Comparison of ENCODE assay signal across 9 cellular contexts in the genomic region with DNA sequence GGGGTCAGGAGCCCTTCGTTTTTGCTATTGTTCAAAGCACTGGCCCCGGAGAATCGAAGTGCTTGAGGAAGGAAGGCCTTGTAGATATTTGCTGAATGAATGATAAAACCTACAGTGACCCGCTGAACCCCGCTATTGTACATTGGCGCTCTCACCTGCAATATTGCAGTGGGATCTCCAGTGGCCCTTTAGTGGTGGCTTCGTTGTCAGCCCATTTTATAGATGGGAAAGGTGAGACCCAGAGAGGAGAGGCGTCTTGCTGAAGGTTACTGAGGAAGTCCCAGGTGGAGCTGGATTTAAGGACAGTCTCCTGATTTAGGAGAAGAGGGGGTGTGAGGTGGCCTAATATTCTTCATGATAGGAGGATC. TPM values are rescaled to one million over a fixed set of nuclear protein-coding genes. Genes with fewer than 3 reads are reported as not detected.
DNase-seq lines count a peak whose midpoint lies in the region; ATAC-seq and TF ChIP-seq lines count a peak whose summit lies in the region.
"Had no signal": no experiment of that assay in that cellular context is flagged by ENCODE, and none has a peak within 500 bp of the region (broad histone marks: within the 10 kb centered on the region; RNA-seq: fewer than 3 reads in every experiment).

No MANE protein-coding gene starts in this region.

- peak overlapping the region; percentile 74 for H3K4me3 Mint-ChIP-seq in central memory CD8-positive, alpha-beta T cell

- H3K9me3 ChIP-seq in IMR-90 (ENCODE audit: control insufficient read depth, insufficient read depth, low read length): no peaks in the 10 kb centered on the region
- H3K9me3 ChIP-seq in muscle layer of duodenum (ENCODE audit: control insufficient read depth in 1 of 2, low read length in 2 of 2): no peaks in the 10 kb centered on the region

- H3K4me1 ChIP-seq in ACC112 (ENCODE audit: control insufficient read depth, insufficient read depth, low read length, unreplicated experiment): peaks cover 34% of the 10 kb centered on the region
- H3K4me1 ChIP-seq in IMR-90 (ENCODE audit: control insufficient read depth, insufficient read depth, low read length): peaks cover 20% of the 10 kb centered on the region
- H3K4me1 ChIP-seq in muscle layer of duodenum (ENCODE audit: control insufficient read depth in 1 of 2, insufficient read depth in 2 of 2, low read length in 2 of 2): peaks cover 9 to 36% of the 10 kb centered on the region in 2 donors

- peaks cover 5% of the 10 kb centered on the region for H3K4me1 Mint-ChIP-seq in central memory CD8-positive, alpha-beta T cell

- no peaks in the 10 kb centered on the region for H3K9me3 Mint-ChIP-seq in central memory CD8-positive, alpha-beta T cell

- intact Hi-C loops in IMR-90 (cut with micrococcal nuclease): loop anchor here (1.0 kb wide), 2 partner anchors 26 to 41 kb away; no protein-coding TSS in a partner anchor

- H3K18ac ChIP-seq in IMR-90 (ENCODE audit: low read depth, low read length): peak overlapping the region; percentile 39; the same call in 1 of the 2 replicates

- in situ Hi-C loops in IMR-90 (cut with MboI; ENCODE audit: low sequenced_read_pairs): loop anchor here (5.0 kb wide), 1 partner anchor 39 kb away; no protein-coding TSS in a partner anchor

- TF ChIP-seq RAD21 in IMR-90 (IDR thresholded peaks at IDR 0.05; ENCODE audit: low read length): no peak

- H3K4me3 ChIP-seq in ACC112 (ENCODE audit: low read depth, low read length) (peak overlapping the region; percentile 84), IMR-90 (ENCODE audit: insufficient read depth, low read depth, low read length) (peak overlapping the region; percentile 96), muscle layer of duodenum (ENCODE audit: low read depth in 1 of 2, low read length in 2 of 2) (peak overlapping the region; percentile 85 to 93)

- peaks cover 52% of the 10 kb centered on the region for H4K20me1 ChIP-seq in IMR-90 (ENCODE audit: insufficient read depth, low read length)

- no peak for TF ChIP-seq CTCF in IMR-90 (conservative IDR thresholded peaks at IDR 0.05; ENCODE audit: low read depth, low read length)

- no peaks in the 10 kb centered on the region for H3K36me3 Mint-ChIP-seq in central memory CD8-positive, alpha-beta T cell (ENCODE audit: insufficient read depth)

- H2AFZ ChIP-seq in ACC112 (ENCODE audit: low read length, unreplicated experiment) (no peak overlapping the region), IMR-90 (replicated peaks; ENCODE audit: low read length, poor library complexity) (no peak overlapping the region)

- H3K4me2 ChIP-seq in IMR-90 (ENCODE audit: low read depth, low read length): peak overlapping the region; percentile 93

- H3K79me1 ChIP-seq in IMR-90 (ENCODE audit: low read depth in 1 of 2, low read length in 2 of 2): peaks cover 5 to 62% of the 10 kb centered on the region in 2 experiments; a peak in 2 of 4 replicates

- CTCF ChIA-PET in IMR-90 (lab: Yijun Ruan, JAX): interaction anchor here (0.7 to 4.5 kb wide), 12 partner anchors 10 to 90 kb away, joined by 3 to 66 read pairs (median 10); partner anchors contain the start of gene DPF2

- POLR2A ChIA-PET in IMR-90 (lab: Charles Lee; ENCODE audit: unreplicated experiment): interaction anchor here (0.7 to 1.0 kb wide), 3 partner anchors 23 to 107 kb away, joined by 3 to 16 read pairs (median 4); partner anchors contain the start of gene NEAT1

- H2AK9ac ChIP-seq in IMR-90 (replicated peaks; ENCODE audit: low read depth, low read length, poor library complexity): peak overlapping the region; percentile 88

- peak overlapping the region; percentile 31 for H2BK5ac ChIP-seq in IMR-90 (ENCODE audit: low read depth, low read length, poor library complexity, severe bottlenecking)

- H3K9ac ChIP-seq in IMR-90 (ENCODE audit: low read depth, low read length): peak overlapping the region; percentile 76

- dilution Hi-C loops in IMR-90 (cut with HindIII; ENCODE audit: low sequenced_read_pairs, unreplicated experiment): no loop called here

- no peaks in the 10 kb centered on the region for H3K27me3 ChIP-seq in ACC112 (ENCODE audit: insufficient read depth, low read length)
- no peaks in the 10 kb centered on the region for H3K27me3 ChIP-seq in IMR-90 (ENCODE audit: control insufficient read depth, insufficient read depth, low read length)
- no peaks in the 10 kb centered on the region for H3K27me3 ChIP-seq in muscle layer of duodenum (ENCODE audit: low read depth, low read length)

- peak overlapping the region; percentile 82 for H2AK5ac ChIP-seq in IMR-90 (ENCODE audit: low read depth, low read length)

- peak overlapping the region; percentile 28; the same call in 1 of the 2 replicates for H4K5ac ChIP-seq in IMR-90 (ENCODE audit: low read depth, low read length)

- peaks cover 11% of the 10 kb centered on the region for H3K9me1 ChIP-seq in IMR-90 (ENCODE audit: insufficient read depth, low read length)

- peak overlapping the region; percentile 57; the same call in 1 of the 2 replicates for H4K91ac ChIP-seq in IMR-90 (ENCODE audit: insufficient read depth, low read depth, low read length)

- no peak for DNase-seq in IMR-90
- no peak for DNase-seq in central memory CD8-positive, alpha-beta T cell (ENCODE audit: low spot score in 2 of 2)
- no peak for DNase-seq in nucleus accumbens (lab: John Stamatoyannopoulos, UW)
- no peak for DNase-seq in activated effector memory CD4-positive, alpha-beta T cell treated with anti-CD3 and anti-CD28 coated beads, Interleukin-2, amount 50 U/mL, for 16 hours
- DNase-seq in DMS 273 (lab: John Stamatoyannopoulos, UW; ENCODE audit: unreplicated experiment): no peak
- DNase-seq in COLO829 (ENCODE audit: low spot score): no peak

- WGBS in IMR-90 (ENCODE audit: extremely low coverage in 2 of 2, insufficient read length in 1 of 2), 2 experiments: 45% methylated on average over 5 of the region's 8 CpGs; no CpG with 5 or more reads in 1 of the 2 experiments

- H3K14ac ChIP-seq in IMR-90 (replicated peaks; ENCODE audit: low read depth, low read length): peak overlapping the region; percentile 24

- H3K4ac ChIP-seq in IMR-90 (ENCODE audit: low read depth, low read length): peak overlapping the region; percentile 66

- TSS peak; percentile 73 for BruUV-seq in IMR-90 (replicated peaks; lab: Mats Ljungman, UMichigan)

- no peak overlapping the region for H2BK20ac ChIP-seq in IMR-90 (ENCODE audit: low read depth, low read length)

- H3K36me3 ChIP-seq in ACC112 (ENCODE audit: insufficient read depth, low read length): peaks cover 8% of the 10 kb centered on the region; the same call in 1 of the 2 replicates
- peaks cover 8% of the 10 kb centered on the region for H3K36me3 ChIP-seq in IMR-90 (ENCODE audit: control insufficient read depth, insufficient read depth, low read length)
- peaks cover 0 to 8% of the 10 kb centered on the region in 2 donors for H3K36me3 ChIP-seq in muscle layer of duodenum (ENCODE audit: control insufficient read depth in 1 of 2, insufficient read depth in 2 of 2, low read length in 2 of 2)

- peak overlapping the region; percentile 42 for H3K56ac ChIP-seq in IMR-90 (ENCODE audit: extremely low read depth, insufficient read depth, low read length)

- H3K27me3 Mint-ChIP-seq in central memory CD8-positive, alpha-beta T cell: peaks cover 11% of the 10 kb centered on the region

- peak overlapping the region; percentile 43 to 59; a peak in 1 of 4 replicates for H4K8ac ChIP-seq in IMR-90 (ENCODE audit: low read depth in 2 of 2, low read length in 2 of 2)

- TF ChIP-seq POLR2A in IMR-90 (IDR thresholded peaks at IDR 0.05; ENCODE audit: low read depth, low read length): no peak

- peak overlapping the region; percentile 9; the same call in 1 of the 2 replicates for H2BK120ac ChIP-seq in IMR-90 (ENCODE audit: low read depth, low read length)

- H3K27ac ChIP-seq in ACC112 (ENCODE audit: low read depth, low read length) (peak overlapping the region; percentile 99), IMR-90 (ENCODE audit: insufficient read depth, low read length) (peak overlapping the region; percentile 79), muscle layer of duodenum (ENCODE audit: low read length) (peak overlapping the region; percentile 87)

- peaks cover 64% of the 10 kb centered on the region for H3K79me2 ChIP-seq in ACC112 (ENCODE audit: control insufficient read depth, insufficient read depth, low read length, unreplicated experiment)

- H2BK15ac ChIP-seq in IMR-90 (ENCODE audit: low read depth, low read length): 0 out of 3 replicates have a peak overlapping the region, but pooled peaks have one; percentile 24

- H3K27ac Mint-ChIP-seq in central memory CD8-positive, alpha-beta T cell (ENCODE audit: low read depth): no peak overlapping the region

- no peak for ATAC-seq in IMR-90 (ENCODE audit: low read depth)
- no peak for ATAC-seq in central memory CD8-positive, alpha-beta T cell (replicated peaks; ENCODE audit: extremely low read depth, poor library complexity, severe bottlenecking)

- peak overlapping the region; percentile 26; the same call in 1 of the 2 replicates for H3K23ac ChIP-seq in IMR-90 (ENCODE audit: low read depth, low read length)

TF ChIP-seq in IMR-90, 13 proteins besides CTCF, POLR2A, EP300 and RAD21 (continues in another document):
- no peak for TF ChIP-seq ELK1 (IDR thresholded peaks at IDR 0.05; ENCODE audit: borderline replicate concordance, low read depth, low read length)

RNA-seq across cellular contexts. Expression of gene CDC42EP2, which starts 1.2 kb away (rescaled TPM):
- total RNA-seq in IMR-90 (2012; rRNA removed): 5.2 and 5.3 TPM in 2 replicates
- 27.5 and 31.3 TPM in 2 replicates for polyA plus RNA-seq in IMR-90 (2012; rRNA removed)
- polyA plus RNA-seq in IMR-90 (2012; cell fraction: cytosol; rRNA removed): 21.0 and 67.9 TPM in 2 replicates
- 50.4 and 79.5 TPM in 2 replicates for polyA plus RNA-seq in IMR-90 (2012; cell fraction: nucleus; rRNA removed; ENCODE audit: low replicate concordance)

RNA-seq across cellular contexts. Expression of gene DPF2, which starts 17.8 kb away (rescaled TPM):
- total RNA-seq in IMR-90 (2012; rRNA removed): 37.2 and 42.8 TPM in 2 replicates
- 54.3 and 62.5 TPM in 2 replicates for polyA plus RNA-seq in IMR-90 (2012; rRNA removed)
- 41.8 and 53.8 TPM in 2 replicates for polyA plus RNA-seq in IMR-90 (2012; cell fraction: cytosol; rRNA removed)
- 72.6 and 78.3 TPM in 2 replicates for polyA plus RNA-seq in IMR-90 (2012; cell fraction: nucleus; rRNA removed; ENCODE audit: low replicate concordance)

RNA-seq across cellular contexts. Expression of gene TIGD3, which starts 38.7 kb away (rescaled TPM):
- 0.28 TPM in 1 of 2 replicates, not detected in the other for total RNA-seq in IMR-90 (2012; rRNA removed)
- polyA plus RNA-seq in IMR-90 (2012; rRNA removed): 0.12 TPM in 1 of 2 replicates, not detected in the other
- polyA plus RNA-seq in IMR-90 (2012; cell fraction: cytosol; rRNA removed): 0.06 and 0.11 TPM in 2 replicates
- polyA plus RNA-seq in IMR-90 (2012; cell fraction: nucleus; rRNA removed; ENCODE audit: low replicate concordance): 0.46 and 0.78 TPM in 2 replicates
- total RNA-seq: subcutaneous adipose tissue had no signal

RNA-seq across cellular contexts. Expression of gene POLA2, which starts 54.1 kb away (rescaled TPM):
- total RNA-seq in IMR-90 (2012; rRNA removed): 12.2 and 14.2 TPM in 2 replicates
- 17.3 and 19.9 TPM in 2 replicates for polyA plus RNA-seq in IMR-90 (2012; rRNA removed)
- 7.9 and 20.1 TPM in 2 replicates for polyA plus RNA-seq in IMR-90 (2012; cell fraction: cytosol; rRNA removed)
- 12.7 and 14.4 TPM in 2 replicates for polyA plus RNA-seq in IMR-90 (2012; cell fraction: nucleus; rRNA removed; ENCODE audit: low replicate concordance)
